Comparison of ENCODE assay signal across 8 cellular contexts in genomic region chr3:192802957-192803899, GRCh38.
DNase-seq lines count a peak whose midpoint lies in the region; ATAC-seq, FAIRE-seq and TF ChIP-seq lines count a peak whose summit lies in the region.

No MANE protein-coding gene starts in this region.

- TF ChIP-seq CTCF in C4-2B (conservative IDR thresholded peaks at IDR 0.05) (peak; percentile 84), Loucy (conservative IDR thresholded peaks at IDR 0.05; ENCODE audit: low read length) (peak; percentile 72), pancreas (IDR thresholded peaks at IDR 0.05) (peak; percentile 26 to 44 (median 34)), natural killer cell (IDR thresholded peaks at IDR 0.05) (no peak)

- H2AFZ ChIP-seq in Loucy (ENCODE audit: low read length), result no peak overlapping the region

- no peaks in the 10 kb centered on the region for H3K4me1 Mint-ChIP-seq in natural killer cell

- no peak overlapping the region for H3K4me2 ChIP-seq in Loucy (ENCODE audit: low read depth, low read length, poor library complexity, severe bottlenecking)

- H3K4me1 ChIP-seq in Loucy (ENCODE audit: insufficient read depth, low read length, poor library complexity, severe bottlenecking) (no peaks in the 10 kb centered on the region), pancreas (no peaks in the 10 kb centered on the region)

- no peaks in the 10 kb centered on the region for H3K36me3 Mint-ChIP-seq in natural killer cell

- no peaks in the 10 kb centered on the region for H3K9me2 ChIP-seq in Loucy (replicated peaks; ENCODE audit: low read depth, low read length)

- no peaks in the 10 kb centered on the region for H3K9me3 Mint-ChIP-seq in natural killer cell

- intact Hi-C loops in pancreas (cut with DNase I) (loop anchor here in 2 of 3 donors (5.0 to 10.0 kb wide), 2 partner anchors 236 to 338 kb away; no protein-coding TSS in a partner anchor), natural killer cell (cut with micrococcal nuclease) (no loop called here)

- H3K27ac ChIP-seq in C4-2B (no peak overlapping the region), pancreas (no peak overlapping the region)

- H3K27me3 Mint-ChIP-seq in natural killer cell (ENCODE audit: low read depth in 2 of 2), result no peaks in the 10 kb centered on the region

- ATAC-seq in pancreas, result peak; percentile 53 to 85 (median 80)
- no peak for ATAC-seq in HG03039 (IDR thresholded peaks at IDR 0.05; ENCODE audit: unreplicated experiment)
- no peak for ATAC-seq in natural killer cell

- H3K27me3 ChIP-seq in Loucy (ENCODE audit: insufficient read depth, low read length, poor library complexity, severe bottlenecking) (no peaks in the 10 kb centered on the region), pancreas (no peaks in the 10 kb centered on the region)

- H3K9ac ChIP-seq in Loucy (ENCODE audit: low read depth, low read length, poor library complexity, severe bottlenecking), result no peak overlapping the region

- H3K4me3 Mint-ChIP-seq in natural killer cell, result no peak overlapping the region

- H3K79me2 ChIP-seq in Loucy (ENCODE audit: insufficient read depth, low read length), result no peaks in the 10 kb centered on the region

- no peaks in the 10 kb centered on the region for H3K9me3 ChIP-seq in Loucy (ENCODE audit: insufficient read depth, low read depth, low read length)
- H3K9me3 ChIP-seq in pancreas, result no peaks in the 10 kb centered on the region

- peak; percentile 32 for FAIRE-seq in pancreas (lab: Jason Lieb, UNC)

- H4K20me1 ChIP-seq in Loucy (ENCODE audit: insufficient read depth, low read length, poor library complexity, severe bottlenecking), result no peaks in the 10 kb centered on the region

- no peak overlapping the region for H3K4me3 ChIP-seq in Loucy (ENCODE audit: low read length, poor library complexity, severe bottlenecking)
- H3K4me3 ChIP-seq in pancreas, result no peak overlapping the region

- no peak overlapping the region for H3K27ac Mint-ChIP-seq in natural killer cell

- no peaks in the 10 kb centered on the region for H3F3A ChIP-seq in Loucy (ENCODE audit: low read depth)

- H3K36me3 ChIP-seq in Loucy (ENCODE audit: insufficient read depth, low read length) (no peaks in the 10 kb centered on the region; the same call in 1 of the 2 replicates), pancreas (no peaks in the 10 kb centered on the region)

- 52 to 54% methylated on average over 7 of the region's 7 CpGs for WGBS in pancreas, 2 donors

- DNase-seq in GM19240 (ENCODE audit: insufficient read length, low spot score) (peak; percentile 36), RPMI8226 (peak; percentile 42), fibroblast of peridontal ligament (ENCODE audit: extremely low read depth) (peak; percentile 79), pancreas (no peak), natural killer cell (no peak)

Comparison
In these comparisons a context has a peak if more than half of its experiments do, and no peak if none do; other contexts are left out.
1. DNase-seq: peak in GM19240 (single experiment), RPMI8226 (single experiment) and fibroblast of peridontal ligament (single experiment); none in pancreas (0 of 6) and natural killer cell (single experiment).
2. ATAC-seq: peak in pancreas (4 of 4); none in HG03039 (single experiment) and natural killer cell (0 of 3).